Comparison of ENCODE assay signal across 1 cellular context in the genomic region with DNA sequence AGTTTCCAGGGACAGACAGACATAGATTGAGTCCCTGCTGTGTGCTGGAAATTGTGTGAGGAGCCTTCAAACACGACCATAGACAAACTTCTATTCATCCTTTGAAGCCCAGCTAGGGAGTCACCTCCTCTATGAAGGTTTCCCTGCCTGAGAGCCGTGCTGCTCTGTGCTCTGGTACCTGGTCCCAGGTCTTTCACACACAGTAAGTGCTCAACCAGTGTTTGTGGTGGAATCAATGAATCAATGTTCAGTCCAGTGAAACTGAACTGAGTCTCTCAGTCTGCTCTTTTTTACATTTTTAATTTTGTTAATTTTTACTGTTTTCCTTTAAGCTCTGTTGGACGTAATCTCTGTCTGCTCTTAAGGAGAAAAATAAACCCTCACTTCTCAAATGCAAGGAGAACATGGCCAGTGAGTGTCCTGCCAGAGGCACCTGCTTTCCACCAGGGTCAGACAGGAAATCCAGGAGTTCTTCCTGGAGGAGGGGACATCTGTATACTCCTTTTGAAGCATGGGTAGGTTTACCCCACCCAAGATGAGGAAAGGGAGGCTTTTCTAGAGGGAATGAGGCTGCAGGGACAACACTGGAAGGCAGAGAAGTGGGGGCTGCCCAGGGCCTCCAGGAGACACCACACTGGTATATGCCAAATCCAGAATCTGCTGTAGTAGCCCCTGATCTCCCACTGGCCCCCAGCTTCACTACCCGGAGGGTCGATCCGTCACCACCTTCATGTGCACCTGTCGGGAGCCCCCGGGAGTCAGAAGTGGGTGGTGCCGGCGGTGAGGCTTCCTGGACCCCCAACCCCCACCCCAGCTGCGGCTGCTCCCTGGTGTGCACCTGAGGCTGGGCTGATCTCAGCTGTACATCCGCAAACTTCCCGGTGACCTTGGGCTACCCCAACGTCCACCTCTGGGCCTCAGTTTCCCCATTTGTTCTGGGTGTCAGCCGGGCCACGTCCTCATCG.
TF ChIP-seq lines count a peak whose summit lies in the region.

No MANE protein-coding gene starts in this region.

TF ChIP-seq in H1, 55 proteins besides CTCF, POLR2A, EP300 and RAD21:
- TF ChIP-seq CHD2 (IDR thresholded peaks at IDR 0.05; ENCODE audit: low read length) (no peak), SRF (IDR thresholded peaks at IDR 0.05; ENCODE audit: low read depth, low read length) (no peak), NANOG (IDR thresholded peaks at IDR 0.05; ENCODE audit: insufficient read depth, low read depth, low read length, poor library complexity, severe bottlenecking) (no peak), SUZ12 (IDR thresholded peaks at IDR 0.05; ENCODE audit: low read length) (no peak), TBP (IDR thresholded peaks at IDR 0.05; ENCODE audit: low read depth, low read length) (no peak), ATF2 (IDR thresholded peaks at IDR 0.05; ENCODE audit: low read length) (no peak), CTBP2 (IDR thresholded peaks at IDR 0.05; ENCODE audit: borderline replicate concordance, insufficient read depth, insufficient read length, low read length) (no peak), RXRA (IDR thresholded peaks at IDR 0.05; ENCODE audit: insufficient read depth, low read depth, low read length) (no peak), FOSL1 (IDR thresholded peaks at IDR 0.05; ENCODE audit: insufficient read depth, low read depth, low read length) (no peak), E2F6 (IDR thresholded peaks at IDR 0.05) (no peak)
- TF ChIP-seq, protein P1, sequence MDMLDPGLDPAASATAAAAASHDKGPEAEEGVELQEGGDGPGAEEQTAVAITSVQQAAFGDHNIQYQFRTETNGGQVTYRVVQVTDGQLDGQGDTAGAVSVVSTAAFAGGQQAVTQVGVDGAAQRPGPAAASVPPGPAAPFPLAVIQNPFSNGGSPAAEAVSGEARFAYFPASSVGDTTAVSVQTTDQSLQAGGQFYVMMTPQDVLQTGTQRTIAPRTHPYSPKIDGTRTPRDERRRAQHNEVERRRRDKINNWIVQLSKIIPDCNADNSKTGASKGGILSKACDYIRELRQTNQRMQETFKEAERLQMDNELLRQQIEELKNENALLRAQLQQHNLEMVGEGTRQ (IDR thresholded peaks at IDR 0.05; ENCODE audit: low read length) = no peak
